Comparison of ENCODE assay signal across 19 cellular contexts in the genomic region with DNA sequence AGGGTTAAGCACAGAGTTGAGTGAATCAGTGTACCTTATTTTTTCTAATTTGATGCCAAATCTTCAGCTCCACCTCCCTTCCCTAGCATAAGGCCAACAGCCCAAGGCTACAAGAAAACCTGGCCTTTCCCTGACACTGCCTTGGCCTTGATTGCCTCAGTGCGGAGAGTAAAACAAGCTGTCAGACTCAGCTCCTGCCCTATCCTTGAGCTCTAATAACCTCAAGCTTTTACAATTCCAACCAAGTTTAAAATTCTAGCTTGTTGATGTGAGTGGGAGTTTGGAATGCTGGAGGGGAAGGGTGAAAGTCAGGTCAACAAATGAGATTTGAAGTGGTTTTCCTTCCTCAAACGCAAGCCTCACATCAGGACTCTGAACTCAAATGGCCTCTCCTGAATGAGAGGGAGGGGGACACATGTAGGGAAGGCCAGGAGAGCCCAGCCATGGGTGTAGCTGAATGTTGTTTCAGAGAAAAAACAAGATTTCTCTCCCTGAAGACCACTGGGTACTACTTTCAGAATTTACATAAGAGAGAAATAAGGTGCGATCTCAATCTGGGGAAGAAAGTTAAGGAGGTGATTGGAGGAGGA.
DNase-seq lines count a peak whose midpoint lies in the region; TF ChIP-seq lines count a peak whose summit lies in the region.
"Had no signal": no experiment of that assay in that cellular context is flagged by ENCODE, and none has a peak within 500 bp of the region (broad histone marks: within the 10 kb centered on the region; RNA-seq: fewer than 3 reads in every experiment).

No MANE protein-coding gene starts in this region.

- no peak for TF ChIP-seq POLR2A in thyroid gland (IDR thresholded peaks at IDR 0.05)

- no peaks in the 10 kb centered on the region for H3K79me2 ChIP-seq in osteoblast (ENCODE audit: insufficient read depth, low read length)

- no peak for TF ChIP-seq CTCF in choroid plexus epithelial cell (conservative IDR thresholded peaks at IDR 0.05; ENCODE audit: low read depth, low read length)
- TF ChIP-seq CTCF in thyroid gland (IDR thresholded peaks at IDR 0.05), result no peak
- no peak for TF ChIP-seq CTCF in osteoblast (IDR thresholded peaks at IDR 0.05; ENCODE audit: extremely low read depth, low read depth, low read length)

- peak; percentile 13 for DNase-seq in DMS79 treated with DMSO at 0.1 percent for 48 hours (lab: John Stamatoyannopoulos, UW)
- DNase-seq in DMS79 (lab: John Stamatoyannopoulos, UW), result no peak
- DNase-seq in choroid plexus epithelial cell (ENCODE audit: low read depth), result peak; percentile 55
- DNase-seq in kidney glomerular epithelial cell (lab: John Stamatoyannopoulos, UW), result peak; percentile 5
- DNase-seq in thyroid gland, result peak; percentile 44 to 59
- DNase-seq in activated gamma-delta T cell treated with Interleukin-2 at 50 U/mL for 16 hours, result no peak
- no peak for DNase-seq in osteoblast (ENCODE audit: insufficient read length, low spot score, missing footprints)
- no peak for DNase-seq in RKO (ENCODE audit: low spot score)
- DNase-seq: activated CD4-positive, alpha-beta T cell treated with anti-CD3 and anti-CD28 coated beads for 36 hours; activated effector memory CD4-positive, alpha-beta T cell treated with Interleukin-2 at 50 U/mL for 16 hours; amygdala; COR-L47; foreskin fibroblast; NCI-H2029; Peyer's patch; right lobe of liver; upper lobe of left lung had no signal

- H3K9me3 ChIP-seq in thyroid gland (no peaks in the 10 kb centered on the region), osteoblast (ENCODE audit: low read depth, low read length) (no peaks in the 10 kb centered on the region)
- H3K9me3 ChIP-seq: Peyer's patch, right lobe of liver, upper lobe of left lung had no signal

- intact Hi-C loops in thyroid gland (cut with DNase I), result no loop called here

- H3K4me1 ChIP-seq in thyroid gland (peaks cover 22 to 33% of the 10 kb centered on the region in 2 donors), osteoblast (ENCODE audit: insufficient read depth, low read length) (no peaks in the 10 kb centered on the region)
- H3K4me1 ChIP-seq: Peyer's patch had no signal

- H3K4me3 ChIP-seq in choroid plexus epithelial cell (ENCODE audit: low read depth, low read length), result no peak overlapping the region
- no peak overlapping the region for H3K4me3 ChIP-seq in thyroid gland (replicated peaks in 1 of 3)
- H3K4me3 ChIP-seq in osteoblast (ENCODE audit: insufficient read depth, low read length), result no peak overlapping the region
- H3K4me3 ChIP-seq: Peyer's patch, right lobe of liver, upper lobe of left lung had no signal

- H4K20me1 ChIP-seq in osteoblast (ENCODE audit: insufficient read depth, low read length), result no peaks in the 10 kb centered on the region

- 39 to 43% methylated on average over 3 of the region's 3 CpGs for WGBS in thyroid gland, 2 donors

- no peak overlapping the region for H3K4me2 ChIP-seq in osteoblast (ENCODE audit: insufficient read depth, low read length)
- H3K4me2 ChIP-seq: KMS-11 had no signal

- peak overlapping the region in 2 of 3 donors; percentile 37 to 75 for H3K27ac ChIP-seq in thyroid gland
- H3K27ac ChIP-seq in osteoblast (ENCODE audit: low read depth, low read length), result no peak overlapping the region
- H3K27ac ChIP-seq: 22Rv1, KMS-11, right lobe of liver, upper lobe of left lung had no signal

- H3K27me3 ChIP-seq in thyroid gland, result no peaks in the 10 kb centered on the region
- no peaks in the 10 kb centered on the region for H3K27me3 ChIP-seq in osteoblast (ENCODE audit: insufficient read depth, low read length)
- H3K27me3 ChIP-seq: Peyer's patch, right lobe of liver, upper lobe of left lung had no signal

- no peak overlapping the region for H2AFZ ChIP-seq in osteoblast (ENCODE audit: low read length)

- H3K36me3 ChIP-seq in thyroid gland (no peaks in the 10 kb centered on the region), osteoblast (ENCODE audit: insufficient read depth, low read length) (no peaks in the 10 kb centered on the region)
- H3K36me3 ChIP-seq: Peyer's patch, right lobe of liver, upper lobe of left lung had no signal

Comparison
In these comparisons a context has a peak if more than half of its experiments do, and no peak if none do; other contexts are left out.
1. DNase-seq: peak in DMS79 treated with DMSO at 0.1 percent for 48 hours (single experiment), choroid plexus epithelial cell (single experiment), kidney glomerular epithelial cell (single experiment) and thyroid gland (2 of 2); none in DMS79 (single experiment), activated gamma-delta T cell treated with Interleukin-2 at 50 U/mL for 16 hours (single experiment), osteoblast (single experiment) and RKO (single experiment).